ENCODE assay signal across 1 cellular context in the genomic region with DNA sequence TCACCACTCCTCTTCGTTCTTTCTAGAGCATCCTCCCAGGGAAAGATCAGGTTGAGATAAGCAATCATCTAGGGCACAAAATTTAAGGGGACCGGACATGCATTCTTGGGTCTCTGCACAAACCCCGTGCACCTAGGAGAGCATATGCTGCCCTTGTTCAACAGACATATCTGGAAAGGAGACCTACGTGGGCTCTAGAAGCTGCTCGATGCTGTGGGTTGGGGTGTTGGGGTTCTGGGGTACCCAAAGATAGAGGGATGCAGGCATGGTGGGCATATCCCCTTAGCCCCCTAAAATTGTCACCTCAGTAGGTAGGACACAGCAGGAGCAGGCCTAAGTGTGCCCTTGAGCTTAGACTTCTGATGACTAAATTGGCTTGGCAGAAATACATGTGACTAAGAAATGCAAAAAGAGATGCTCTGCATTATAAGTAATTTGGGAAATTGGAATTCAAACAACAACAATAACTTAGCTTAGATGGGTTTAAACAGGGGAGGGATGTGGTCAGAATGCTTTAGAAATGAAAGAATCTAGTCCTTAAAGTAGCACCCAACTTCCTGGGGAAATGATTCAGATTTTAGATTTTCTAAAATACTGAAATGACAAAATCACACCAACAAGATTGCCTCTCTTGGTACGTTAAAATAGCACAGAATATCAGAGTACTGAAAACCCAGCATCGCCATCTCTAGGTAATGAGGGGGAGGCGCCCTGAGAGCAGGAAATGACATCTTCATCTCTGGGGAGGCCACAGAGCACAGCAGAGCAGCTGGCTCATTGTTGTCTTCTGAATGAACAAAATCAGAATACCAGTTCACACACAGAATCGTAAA.
TF ChIP-seq lines count a peak whose summit lies in the region.

No MANE protein-coding gene starts in this region.

TF ChIP-seq in HepG2, 621 proteins besides CTCF, POLR2A, EP300 and RAD21 (continued from another document):
- TF ChIP-seq, protein P1, sequence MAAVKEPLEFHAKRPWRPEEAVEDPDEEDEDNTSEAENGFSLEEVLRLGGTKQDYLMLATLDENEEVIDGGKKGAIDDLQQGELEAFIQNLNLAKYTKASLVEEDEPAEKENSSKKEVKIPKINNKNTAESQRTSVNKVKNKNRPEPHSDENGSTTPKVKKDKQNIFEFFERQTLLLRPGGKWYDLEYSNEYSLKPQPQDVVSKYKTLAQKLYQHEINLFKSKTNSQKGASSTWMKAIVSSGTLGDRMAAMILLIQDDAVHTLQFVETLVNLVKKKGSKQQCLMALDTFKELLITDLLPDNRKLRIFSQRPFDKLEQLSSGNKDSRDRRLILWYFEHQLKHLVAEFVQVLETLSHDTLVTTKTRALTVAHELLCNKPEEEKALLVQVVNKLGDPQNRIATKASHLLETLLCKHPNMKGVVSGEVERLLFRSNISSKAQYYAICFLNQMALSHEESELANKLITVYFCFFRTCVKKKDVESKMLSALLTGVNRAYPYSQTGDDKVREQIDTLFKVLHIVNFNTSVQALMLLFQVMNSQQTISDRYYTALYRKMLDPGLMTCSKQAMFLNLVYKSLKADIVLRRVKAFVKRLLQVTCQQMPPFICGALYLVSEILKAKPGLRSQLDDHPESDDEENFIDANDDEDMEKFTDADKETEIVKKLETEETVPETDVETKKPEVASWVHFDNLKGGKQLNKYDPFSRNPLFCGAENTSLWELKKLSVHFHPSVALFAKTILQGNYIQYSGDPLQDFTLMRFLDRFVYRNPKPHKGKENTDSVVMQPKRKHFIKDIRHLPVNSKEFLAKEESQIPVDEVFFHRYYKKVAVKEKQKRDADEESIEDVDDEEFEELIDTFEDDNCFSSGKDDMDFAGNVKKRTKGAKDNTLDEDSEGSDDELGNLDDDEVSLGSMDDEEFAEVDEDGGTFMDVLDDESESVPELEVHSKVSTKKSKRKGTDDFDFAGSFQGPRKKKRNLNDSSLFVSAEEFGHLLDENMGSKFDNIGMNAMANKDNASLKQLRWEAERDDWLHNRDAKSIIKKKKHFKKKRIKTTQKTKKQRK (IDR thresholded peaks at IDR 0.05; ENCODE audit: low read length) = no peak
- TF ChIP-seq TBX2 (CRISPR knock-in tag; IDR thresholded peaks at IDR 0.05; ENCODE audit: borderline replicate concordance) (no peak), ZNF598 (CRISPR knock-in tag; IDR thresholded peaks at IDR 0.05; ENCODE audit: borderline replicate concordance) (no peak)
- TF ChIP-seq, protein P2, sequence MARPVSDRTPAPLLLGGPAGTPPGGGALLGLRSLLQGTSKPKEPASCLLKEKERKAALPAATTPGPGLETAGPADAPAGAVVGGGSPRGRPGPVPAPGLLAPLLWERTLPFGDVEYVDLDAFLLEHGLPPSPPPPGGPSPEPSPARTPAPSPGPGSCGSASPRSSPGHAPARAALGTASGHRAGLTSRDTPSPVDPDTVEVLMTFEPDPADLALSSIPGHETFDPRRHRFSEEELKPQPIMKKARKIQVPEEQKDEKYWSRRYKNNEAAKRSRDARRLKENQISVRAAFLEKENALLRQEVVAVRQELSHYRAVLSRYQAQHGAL (CRISPR knock-in tag; IDR thresholded peaks at IDR 0.05; ENCODE audit: not compliant biosample characterization) = no peak
